In genomic region chr9:97984188-97985057, GRCh38 we compare ENCODE assay signal across 8 cellular contexts. TPM values are rescaled to one million over a fixed set of nuclear protein-coding genes. Genes with fewer than 3 reads are reported as not detected.
DNase-seq lines count a peak whose midpoint lies in the region; ATAC-seq and TF ChIP-seq lines count a peak whose summit lies in the region.

No MANE protein-coding gene starts in this region.

- peak overlapping the region; percentile 89 for H3K4me3 ChIP-seq in coronary artery

- no peak for TF ChIP-seq CTCF in coronary artery (IDR thresholded peaks at IDR 0.05)

- intact Hi-C loops in activated CD4-positive, alpha-beta T cell treated with anti-CD3 and anti-CD28 coated beads, Interleukin-2, amount 10 ng/mL, durations not matched to agents 24 days and 14 days (cut with micrococcal nuclease), result loop anchor here (1.0 to 10.0 kb wide), 4 partner anchors 63 to 1840 kb away; partner anchors contain the start of genes NR4A3, TBC1D2 and TRIM14

- peak overlapping the region; percentile 71 for H3K4me3 Mint-ChIP-seq in activated CD4-positive, alpha-beta T cell treated with anti-CD3 and anti-CD28 coated beads, Interleukin-2, amount 10 ng/mL, durations not matched to agents 24 days and 14 days

- peak; percentile 12 for ATAC-seq in HG02884 (IDR thresholded peaks at IDR 0.05; ENCODE audit: unreplicated experiment)

- peaks cover 43% of the 10 kb centered on the region for H3K4me1 Mint-ChIP-seq in activated CD4-positive, alpha-beta T cell treated with anti-CD3 and anti-CD28 coated beads, Interleukin-2, amount 10 ng/mL, durations not matched to agents 24 days and 14 days

- H3K36me3 Mint-ChIP-seq in activated CD4-positive, alpha-beta T cell treated with anti-CD3 and anti-CD28 coated beads, Interleukin-2, amount 10 ng/mL, durations not matched to agents 24 days and 14 days (ENCODE audit: low read depth), result peaks cover 9% of the 10 kb centered on the region

- H3K27me3 Mint-ChIP-seq in activated CD4-positive, alpha-beta T cell treated with anti-CD3 and anti-CD28 coated beads, Interleukin-2, amount 10 ng/mL, durations not matched to agents 24 days and 14 days, result no peaks in the 10 kb centered on the region

- DNase-seq in NCI-H1436 (lab: John Stamatoyannopoulos, UW) (peak; percentile 44), NCI-H1436 treated with DMSO at 0.1 percent for 48 hours (lab: John Stamatoyannopoulos, UW) (no peak), NCI-H2227 treated with DMSO at 0.1 percent for 48 hours (lab: John Stamatoyannopoulos, UW) (peak; percentile 15), coronary artery (ENCODE audit: low spot score) (peak; percentile 87), left kidney (ENCODE audit: low read depth, low spot score) (peak; percentile 89)
- peak; percentile 94 for DNase-seq in activated CD4-positive, alpha-beta T cell treated with anti-CD3 and anti-CD28 coated beads, Interleukin-2, amount 10 ng/mL, durations not matched to agents 24 days and 14 days
- DNase-seq in stimulated activated CD4-positive, alpha-beta T cell treated with anti-CD3 and anti-CD28 coated beads, Interleukin-1b, Interleukin-23, amount 100 ng/mL, for 4 hours (ENCODE audit: low read depth in 2 of 2), result peak; percentile 79

- peak overlapping the region; percentile 86 for H3K27ac Mint-ChIP-seq in activated CD4-positive, alpha-beta T cell treated with anti-CD3 and anti-CD28 coated beads, Interleukin-2, amount 10 ng/mL, durations not matched to agents 24 days and 14 days

- peak overlapping the region; percentile 97 to 99 for H3K27ac ChIP-seq in coronary artery

- H3K9me3 Mint-ChIP-seq in activated CD4-positive, alpha-beta T cell treated with anti-CD3 and anti-CD28 coated beads, Interleukin-2, amount 10 ng/mL, durations not matched to agents 24 days and 14 days, result no peaks in the 10 kb centered on the region

RNA-seq across cellular contexts. Expression of gene ANP32B, which starts 1.3 kb away (rescaled TPM):
- total RNA-seq in activated CD4-positive, alpha-beta T cell treated with anti-CD3 and anti-CD28 coated beads, Interleukin-2, amount 10 ng/mL, durations not matched to agents 24 days and 14 days, result 332 and 333 TPM in 2 replicates

RNA-seq across cellular contexts. Expression of gene HEMGN, which starts 46.5 kb away (rescaled TPM):
- total RNA-seq in activated CD4-positive, alpha-beta T cell treated with anti-CD3 and anti-CD28 coated beads, Interleukin-2, amount 10 ng/mL, durations not matched to agents 24 days and 14 days, result 0.38 and 0.54 TPM in 2 replicates
